ENCODE assay signal across 11 cellular contexts in genomic region chr12:49902399-49903350, GRCh38. TPM values are rescaled to one million over a fixed set of nuclear protein-coding genes. Genes with fewer than 3 reads are reported as not detected.
DNase-seq lines count a peak whose midpoint lies in the region; ATAC-seq, FAIRE-seq and TF ChIP-seq lines count a peak whose summit lies in the region.
"Had no signal": no experiment of that assay in that cellular context is flagged by ENCODE, and none has a peak within 500 bp of the region (broad histone marks: within the 10 kb centered on the region; RNA-seq: fewer than 3 reads in every experiment).

No MANE protein-coding gene starts in this region.

- H3K79me2 ChIP-seq in neural cell (replicated peaks; ENCODE audit: insufficient read depth, low read length): no peaks in the 10 kb centered on the region

- no peak for ATAC-seq in CD8-positive, alpha-beta T cell

- H3K4me3 Mint-ChIP-seq in CD8-positive, alpha-beta T cell: peak overlapping the region; percentile 76
- H3K4me3 Mint-ChIP-seq in Caco-2 (ENCODE audit: unreplicated experiment): no peak overlapping the region

- H4K20me1 ChIP-seq in neural cell (ENCODE audit: insufficient read depth): no peaks in the 10 kb centered on the region

- TF ChIP-seq CTCF in CD8-positive, alpha-beta T cell (IDR thresholded peaks at IDR 0.05): no peak
- TF ChIP-seq CTCF in neural cell (IDR thresholded peaks at IDR 0.05; ENCODE audit: poor library complexity, severe bottlenecking) (no peak), Caco-2 (IDR thresholded peaks at IDR 0.05; ENCODE audit: insufficient read depth in 1 of 2, low read depth in 1 of 2, low read length in 1 of 2, severe bottlenecking in 1 of 2, unreplicated experiment in 1 of 2) (no peak)

- intact Hi-C loops in CD8-positive, alpha-beta T cell (cut with DNase I, micrococcal nuclease): no loop called here
- intact Hi-C loops in Caco-2 (cut with micrococcal nuclease; ENCODE audit: unreplicated experiment): loop anchor here (5.0 kb wide), 1 partner anchor 35 kb away; no protein-coding TSS in a partner anchor

- POLR2A ChIA-PET in CD8-positive, alpha-beta T cell (lab: Charles Lee): no interaction called here
- POLR2A ChIA-PET in Caco-2 (lab: Charles Lee): no interaction called here

- no peak for FAIRE-seq in frontal cortex (lab: Jason Lieb, UNC)

- peak overlapping the region; percentile 44 for H3K4me2 ChIP-seq in neural cell (ENCODE audit: low read length)

- H3K36me3 Mint-ChIP-seq in CD8-positive, alpha-beta T cell: no peaks in the 10 kb centered on the region
- peaks cover 7% of the 10 kb centered on the region for H3K36me3 Mint-ChIP-seq in Caco-2 (ENCODE audit: insufficient read depth, unreplicated experiment)

- H2AFZ ChIP-seq in neural cell (ENCODE audit: low read depth, low read length): no peak overlapping the region

- TF ChIP-seq RAD21 in neural cell (conservative IDR thresholded peaks at IDR 0.05): no peak

- H3K27ac ChIP-seq in CD8-positive, alpha-beta T cell (ENCODE audit: low read depth, low read length): no peak overlapping the region
- no peak overlapping the region for H3K27ac ChIP-seq in neural cell (ENCODE audit: low read length)

- H3K27me3 Mint-ChIP-seq in CD8-positive, alpha-beta T cell (ENCODE audit: low read depth): peaks cover 2% of the 10 kb centered on the region
- no peaks in the 10 kb centered on the region for H3K27me3 Mint-ChIP-seq in Caco-2 (ENCODE audit: insufficient read depth, unreplicated experiment)

- no peak overlapping the region for H3K27ac Mint-ChIP-seq in CD8-positive, alpha-beta T cell
- H3K27ac Mint-ChIP-seq in Caco-2 (ENCODE audit: unreplicated experiment): no peak overlapping the region

- peak overlapping the region; percentile 62 for H3K9ac ChIP-seq in neural cell (ENCODE audit: low read length)

- H3K9me3 ChIP-seq in CD8-positive, alpha-beta T cell (ENCODE audit: low read length): no peaks in the 10 kb centered on the region
- no peaks in the 10 kb centered on the region for H3K9me3 ChIP-seq in neural cell (ENCODE audit: low read length)
- H3K9me3 ChIP-seq in Caco-2: no peaks in the 10 kb centered on the region
- H3K9me3 ChIP-seq: esophagus squamous epithelium had no signal

- DNase-seq in CD8-positive, alpha-beta T cell: no peak
- DNase-seq in NCI-H2227 treated with DMSO at 0.1 percent for 48 hours (lab: John Stamatoyannopoulos, UW) (peak; percentile 84), frontal cortex (ENCODE audit: low spot score in 2 of 2) (peak; percentile 50 to 71), Caco-2 (no peak), OCI-M2 (lab: John Stamatoyannopoulos, UW; ENCODE audit: unreplicated experiment) (no peak)
- no peak for DNase-seq in activated CD4-positive, alpha-beta T cell treated with anti-CD3 and anti-CD28 coated beads for 48 hours
- no peak for DNase-seq in activated CD8-positive, alpha-beta memory T cell treated with anti-CD3 and anti-CD28 coated beads, Interleukin-2, amount 50 U/mL, for 4 hours
- DNase-seq: DMS79 treated with DMSO at 0.1 percent for 48 hours, esophagus squamous epithelium had no signal

- no peaks in the 10 kb centered on the region for H3K36me3 ChIP-seq in CD8-positive, alpha-beta T cell (ENCODE audit: insufficient read depth, low read length)
- H3K36me3 ChIP-seq in neural cell (ENCODE audit: insufficient read depth, low read length): no peaks in the 10 kb centered on the region
- H3K36me3 ChIP-seq in Caco-2 (ENCODE audit: control insufficient read depth, insufficient read depth, low read length): no peaks in the 10 kb centered on the region
- H3K36me3 ChIP-seq: esophagus squamous epithelium had no signal

- H3K4me1 ChIP-seq in CD8-positive, alpha-beta T cell (ENCODE audit: insufficient read depth, low read length): peaks cover 8% of the 10 kb centered on the region
- no peaks in the 10 kb centered on the region for H3K4me1 ChIP-seq in Caco-2

- no peaks in the 10 kb centered on the region for H3K9me2 ChIP-seq in neural cell (ENCODE audit: insufficient read depth, low read length)

- H3F3A ChIP-seq in neural cell (ENCODE audit: insufficient read depth, low read length, poor library complexity, severe bottlenecking): no peaks in the 10 kb centered on the region

- H3K4me3 ChIP-seq in CD8-positive, alpha-beta T cell (ENCODE audit: low read depth, low read length): no peak overlapping the region
- peak overlapping the region; percentile 62 for H3K4me3 ChIP-seq in neural cell (ENCODE audit: low read length)
- no peak overlapping the region for H3K4me3 ChIP-seq in Caco-2 (ENCODE audit: low read depth, low read length)

- no TSS peak for BruUV-seq in Caco-2 (replicated peaks; lab: Mats Ljungman, UMichigan)

- TF ChIP-seq EP300 in neural cell (conservative IDR thresholded peaks at IDR 0.05; ENCODE audit: poor library complexity, severe bottlenecking): no peak

- peaks cover 15% of the 10 kb centered on the region for H3K4me1 Mint-ChIP-seq in CD8-positive, alpha-beta T cell (ENCODE audit: low read depth)
- peaks cover 7% of the 10 kb centered on the region for H3K4me1 Mint-ChIP-seq in Caco-2 (ENCODE audit: low read depth, unreplicated experiment)

- no peaks in the 10 kb centered on the region for H3K27me3 ChIP-seq in CD8-positive, alpha-beta T cell (ENCODE audit: insufficient read depth, low read length)
- H3K27me3 ChIP-seq in neural cell (ENCODE audit: insufficient read depth, low read depth, low read length) (no peaks in the 10 kb centered on the region), Caco-2 (replicated peaks; ENCODE audit: control insufficient read depth, insufficient read depth, low read length) (no peaks in the 10 kb centered on the region)

- CTCF ChIA-PET in CD8-positive, alpha-beta T cell (lab: Charles Lee): no interaction called here
- CTCF ChIA-PET in Caco-2 (lab: Charles Lee): no interaction called here

- no peaks in the 10 kb centered on the region for H3K9me3 Mint-ChIP-seq in CD8-positive, alpha-beta T cell
- no peaks in the 10 kb centered on the region for H3K9me3 Mint-ChIP-seq in Caco-2 (ENCODE audit: unreplicated experiment)

TF ChIP-seq in neural cell, 6 proteins besides CTCF, POLR2A, EP300 and RAD21:
- TF ChIP-seq EZH2 (IDR thresholded peaks at IDR 0.05; ENCODE audit: borderline replicate concordance, insufficient read depth, low read length, poor library complexity, severe bottlenecking): no peak
- no peak for TF ChIP-seq SMC3 (conservative IDR thresholded peaks at IDR 0.05; ENCODE audit: poor library complexity)
- TF ChIP-seq MXI1 (conservative IDR thresholded peaks at IDR 0.05; ENCODE audit: poor library complexity, severe bottlenecking): no peak

RNA-seq across cellular contexts. Expression of gene FAIM2, which starts 1.0 kb away (rescaled TPM):
- total RNA-seq in CD8-positive, alpha-beta T cell: not detected
- 17.9 TPM for total RNA-seq in frontal cortex
- polyA plus RNA-seq in neural cell: 4.0 and 5.3 TPM in 2 replicates
- polyA minus RNA-seq in neural cell: 6.6 and 11.1 TPM in 2 replicates
- 0.07 and 0.09 TPM in 2 replicates for total RNA-seq in Caco-2 (2022)

RNA-seq across cellular contexts. Expression of gene AQP2, which starts 47.9 kb away (rescaled TPM):
- not detected for total RNA-seq in CD8-positive, alpha-beta T cell
- total RNA-seq in frontal cortex (not detected), Caco-2 (2022) (not detected in 2 replicates)
- not detected in 2 replicates for polyA plus RNA-seq in neural cell
- polyA minus RNA-seq in neural cell: not detected in 2 replicates
- total RNA-seq: esophagus squamous epithelium; T-helper 2 cell treated with Interferon-gamma antibody and Interleukin-4, amounts not matched to agents 100 ng/mL and 5 ng/mL, for 36 hours had no signal

RNA-seq across cellular contexts. Expression of gene AQP5, which starts 59.0 kb away (rescaled TPM):
- not detected for total RNA-seq in CD8-positive, alpha-beta T cell
- 1.2 TPM for total RNA-seq in frontal cortex
- not detected in 2 replicates for polyA plus RNA-seq in neural cell
- polyA minus RNA-seq in neural cell: not detected in 2 replicates
- total RNA-seq in Caco-2 (2022): not detected in 2 replicates
- total RNA-seq: T-helper 2 cell treated with Interferon-gamma antibody and Interleukin-4, amounts not matched to agents 100 ng/mL and 5 ng/mL, for 36 hours had no signal

RNA-seq across cellular contexts. Expression of gene BCDIN3D, which starts 59.8 kb away (rescaled TPM):
- total RNA-seq in CD8-positive, alpha-beta T cell: 1 to 10 TPM; 4.2 to 5.9 TPM
- 6.9 TPM for total RNA-seq in frontal cortex
- 10.0 and 11.0 TPM in 2 replicates for polyA plus RNA-seq in neural cell
- polyA minus RNA-seq in neural cell: 10.5 and 12.8 TPM in 2 replicates
- total RNA-seq in Caco-2 (2022): 5.7 and 6.6 TPM in 2 replicates

Comparison
In these comparisons a context has a peak if more than half of its experiments do, and no peak if none do; other contexts are left out.
1. DNase-seq: peak in NCI-H2227 treated with DMSO at 0.1 percent for 48 hours (single experiment) and frontal cortex (2 of 2); none in CD8-positive, alpha-beta T cell (0 of 7), activated CD4-positive, alpha-beta T cell treated with anti-CD3 and anti-CD28 coated beads for 48 hours (single experiment), Caco-2 (0 of 2), OCI-M2 (single experiment) and activated CD8-positive, alpha-beta memory T cell treated with anti-CD3 and anti-CD28 coated beads, Interleukin-2, amount 50 U/mL, for 4 hours (single experiment).
2. RNA of gene FAIM2, which starts 1.0 kb away (total RNA-seq): 17.9 TPM in frontal cortex (single experiment); 0.07 to 0.09 TPM in Caco-2 and not detected in CD8-positive, alpha-beta T cell; every median in the first group is over 10 times any median in the second.